Comparison of ENCODE assay signal across 8 cellular contexts in genomic region chr13:59997976-59998375, GRCh38.
"Had no signal": no experiment of that assay in that cellular context is flagged by ENCODE, and none has a peak within 500 bp of the region (broad histone marks: within the 10 kb centered on the region; RNA-seq: fewer than 3 reads in every experiment).

No MANE protein-coding gene starts in this region.

- ATAC-seq: GM23338, K562 had no signal

- H3K9me3 Mint-ChIP-seq: GM23338, H9 had no signal

- H3K4me2 ChIP-seq: GM23338 had no signal

- H3K4me3 ChIP-seq: GM23338, K562 had no signal

- FAIRE-seq: H1, H54, HTR-8/SVneo, K562 had no signal

- H2AFZ ChIP-seq: GM23338 had no signal

- H3K4me3 Mint-ChIP-seq: GM23338, H9 had no signal

- H3K27ac Mint-ChIP-seq: GM23338, H9 had no signal

- DNase-seq: H9, HCEC 1CT, KG1 had no signal
